In the genomic region with DNA sequence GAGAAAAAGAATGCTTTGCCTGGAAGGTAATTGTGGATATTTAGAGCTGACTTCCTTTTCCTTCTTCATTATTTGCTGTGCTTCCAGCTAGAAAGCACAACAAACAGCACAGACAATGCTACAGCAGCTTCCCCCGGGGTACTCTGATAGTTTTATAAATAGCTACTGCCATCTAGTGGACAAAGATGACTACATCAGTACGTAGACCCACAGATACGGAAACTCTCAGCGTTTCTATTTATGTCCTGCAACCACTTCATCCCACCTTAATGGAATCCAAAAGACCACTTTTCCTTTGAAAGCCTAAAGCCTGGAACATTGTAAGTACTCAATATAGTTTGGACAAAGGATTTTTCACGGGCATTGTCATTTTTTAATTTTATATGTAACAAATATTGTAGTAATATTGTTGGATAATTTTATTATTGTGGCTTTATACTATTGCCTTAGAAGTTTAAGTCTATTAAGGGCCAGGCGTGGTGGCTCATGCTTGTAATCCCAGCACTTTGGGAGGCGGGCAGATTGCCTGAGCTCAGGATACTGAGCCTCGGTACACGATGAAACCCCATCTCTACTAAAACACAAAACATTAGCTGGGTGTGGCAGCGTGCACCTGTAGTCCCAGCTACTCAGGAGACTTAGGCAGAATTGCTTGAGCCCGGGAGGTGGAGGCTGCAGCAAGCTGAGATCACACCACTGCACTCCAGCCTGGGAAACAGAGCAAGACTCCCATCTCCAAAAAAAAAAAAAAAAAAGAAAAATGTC, we compare ENCODE assay signal across 8 cellular contexts. TPM values are rescaled to one million over a fixed set of nuclear protein-coding genes. Genes with fewer than 3 reads are reported as not detected.
DNase-seq lines count a peak whose midpoint lies in the region; ATAC-seq and TF ChIP-seq lines count a peak whose summit lies in the region.

No MANE protein-coding gene starts in this region.

- H3K4me1 Mint-ChIP-seq in memory B cell = peaks cover 45% of the 10 kb centered on the region

- TF ChIP-seq CTCF in BE2C (IDR thresholded peaks at IDR 0.05; ENCODE audit: low read depth, low read length) = peak; percentile 79

- H3K27me3 ChIP-seq in BE2C = no peaks in the 10 kb centered on the region

- ATAC-seq in GM18517 (IDR thresholded peaks at IDR 0.05; ENCODE audit: unreplicated experiment) (peak; percentile 66), HG02885 (IDR thresholded peaks at IDR 0.05; ENCODE audit: poor library complexity, unreplicated experiment) (peak; percentile 74), memory B cell (ENCODE audit: low read depth) (peak; percentile 94), HG02970 (IDR thresholded peaks at IDR 0.05; ENCODE audit: low FRiP score, unreplicated experiment) (no peak)

- H3K9me3 Mint-ChIP-seq in memory B cell = no peaks in the 10 kb centered on the region

- peak; percentile 40 for DNase-seq in BE2C
- peak; percentile 66 for DNase-seq in NCI-H1436 treated with DMSO at 0.1 percent for 48 hours (lab: John Stamatoyannopoulos, UW)
- no peak for DNase-seq in SK-N-MC (ENCODE audit: low read depth, low spot score)
- peak; percentile 60 to 74 for DNase-seq in dermis microvascular lymphatic vessel endothelial cell (ENCODE audit: low read depth in 2 of 2)
- DNase-seq in memory B cell (ENCODE audit: low spot score in 2 of 2) = peak in 1 of 2 donors; percentile 60

- peak overlapping the region; percentile 17 for H3K27ac Mint-ChIP-seq in memory B cell

- no peak overlapping the region for H3K9ac ChIP-seq in SK-N-MC (ENCODE audit: insufficient read length)

- H3K9me3 ChIP-seq in BE2C (no peaks in the 10 kb centered on the region), SK-N-MC (ENCODE audit: low read depth, low read length) (no peaks in the 10 kb centered on the region)

- no peaks in the 10 kb centered on the region for H3K27me3 Mint-ChIP-seq in memory B cell

- H3K36me3 ChIP-seq in BE2C (peaks cover 63% of the 10 kb centered on the region), SK-N-MC (ENCODE audit: insufficient read depth, low read length) (peaks cover 45% of the 10 kb centered on the region)

- H3K27ac ChIP-seq in SK-N-MC = peak overlapping the region; percentile 44; the same call in 1 of the 2 replicates

- peaks cover 18% of the 10 kb centered on the region for H3K4me1 ChIP-seq in BE2C

- H3K4me3 ChIP-seq in BE2C (ENCODE audit: low read depth, low read length) (no peak overlapping the region), SK-N-MC (no peak overlapping the region)

- H3K4me3 Mint-ChIP-seq in memory B cell = no peak overlapping the region

- peaks cover 42% of the 10 kb centered on the region for H3K36me3 Mint-ChIP-seq in memory B cell

RNA-seq across cellular contexts. Expression of a gene that starts 7.5 kb away (rescaled TPM):
- polyA plus RNA-seq in BE2C (2012; ENCODE audit: insufficient read depth, insufficient read length, low read depth) = 1,196 TPM
- 2,469 and 3,052 TPM in 2 replicates for total RNA-seq in dermis microvascular lymphatic vessel endothelial cell
